15 cellular contexts compared by ENCODE assay signal in the genomic region with DNA sequence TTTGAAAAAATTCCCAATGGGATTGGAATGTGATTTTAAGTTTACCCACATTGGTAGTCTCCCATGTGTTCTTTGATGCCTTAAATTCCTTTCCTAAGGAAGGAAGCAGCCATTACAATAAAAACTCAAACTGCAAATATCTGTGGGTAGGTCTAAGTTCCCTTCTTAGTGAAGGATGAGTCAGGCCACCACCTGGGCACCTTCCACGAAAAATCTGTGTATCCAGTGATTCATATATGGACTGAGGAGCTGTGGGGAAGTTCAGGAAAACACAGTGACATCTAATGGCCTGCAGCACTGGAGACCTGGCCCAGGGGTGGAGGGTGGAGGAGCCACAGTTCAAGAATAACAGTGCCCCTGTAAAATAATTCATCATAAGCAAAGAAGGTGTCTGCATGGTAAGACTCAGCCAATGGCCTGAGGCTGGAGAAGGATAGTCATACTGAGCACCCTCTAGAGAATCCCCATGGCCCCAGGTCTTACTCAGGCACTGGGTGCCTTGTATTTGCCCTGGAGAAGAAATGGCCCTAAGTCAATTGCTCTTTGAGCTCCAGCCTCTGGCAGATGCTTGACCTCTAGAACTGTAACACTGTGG.
"Had no signal": no experiment of that assay in that cellular context is flagged by ENCODE, and none has a peak within 500 bp of the region (broad histone marks: within the 10 kb centered on the region; RNA-seq: fewer than 3 reads in every experiment).

No MANE protein-coding gene starts in this region.

- ATAC-seq: activated T-cell treated with anti-CD3 and anti-CD28 coated beads, Interleukin-2, amount 50 U/mL, for 4 hours; left lobe of liver; naive thymus-derived CD4-positive, alpha-beta T cell; stimulated activated memory B cell treated with anti-CD40 and anti-IgM and Interleukin-4, amounts not matched to agents 10 μg/mL and 1 μg/mL and 100 μg/mL, for 72 hours; T-helper 17 cell had no signal

- H3K36me3 ChIP-seq: colonic mucosa, ovary, tibial artery had no signal

- DNase-seq: activated CD4-positive, alpha-beta memory T cell treated with anti-CD3 and anti-CD28 coated beads, Interleukin-2, amount 10 ng/mL, durations not matched to agents 7 days and 5 days; activated CD4-positive, alpha-beta T cell treated with anti-CD3 and anti-CD28 coated beads for 4 hours; activated effector memory CD4-positive, alpha-beta T cell treated with Interleukin-2 at 50 U/mL for 16 hours; activated naive CD4-positive, alpha-beta T cell treated with anti-CD3 and anti-CD28 coated beads, Interleukin-2, amount 50 U/mL, for 16 hours; activated T-cell treated with anti-CD3 and anti-CD28 coated beads, Interleukin-2, amount 50 U/mL, for 4 hours; central memory CD4-positive, alpha-beta T cell; colonic mucosa; foreskin fibroblast; immature natural killer cell; naive thymus-derived CD4-positive, alpha-beta T cell; ovary; T-helper 17 cell; tibial artery had no signal

- H3K4me3 ChIP-seq: colonic mucosa, ovary, tibial artery had no signal

- H3K9me3 ChIP-seq: colonic mucosa, ovary, tibial artery had no signal

- H3K27ac ChIP-seq: colonic mucosa, ovary, tibial artery had no signal

- H3K27me3 ChIP-seq: colonic mucosa, ovary, tibial artery had no signal

- H3K4me1 ChIP-seq: colonic mucosa, tibial artery had no signal
